ENCODE assay signal across 22 cellular contexts in the genomic region with DNA sequence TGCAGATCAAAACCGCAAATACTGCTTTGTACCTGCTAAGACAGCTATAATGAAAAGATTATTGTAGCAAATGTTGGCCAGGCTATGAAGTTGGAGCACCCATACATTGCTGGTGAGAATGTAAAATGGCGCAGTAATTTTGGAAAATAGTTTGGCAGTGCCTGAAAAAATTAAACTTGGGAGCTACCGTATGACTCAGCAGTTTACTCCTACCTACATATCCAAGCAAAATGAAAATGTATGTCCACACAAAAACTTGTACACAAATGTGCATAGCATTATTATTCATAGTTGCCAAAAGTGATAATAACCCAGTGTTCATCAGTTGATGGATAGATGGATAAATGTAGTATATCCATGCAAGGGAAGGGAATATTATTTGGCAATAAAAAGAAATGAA.
"Had no signal": no experiment of that assay in that cellular context is flagged by ENCODE, and none has a peak within 500 bp of the region (broad histone marks: within the 10 kb centered on the region; RNA-seq: fewer than 3 reads in every experiment).

No MANE protein-coding gene starts in this region.

- H2AFZ ChIP-seq: hepatocyte had no signal

- H3K9me3 ChIP-seq: lower lobe of right lung, pancreas, upper lobe of right lung had no signal

- H3K4me3 ChIP-seq: dorsolateral prefrontal cortex, hepatocyte, lower lobe of right lung, pancreas, upper lobe of right lung had no signal

- H3K27me3 ChIP-seq: dorsolateral prefrontal cortex, hepatocyte, pancreas, upper lobe of right lung had no signal

- H3K4me2 ChIP-seq: hepatocyte had no signal

- H3K36me3 ChIP-seq: lower lobe of right lung, pancreas, upper lobe of right lung had no signal

- H3K27ac Mint-ChIP-seq: activated naive CD8-positive, alpha-beta T cell treated with anti-CD3 and anti-CD28 coated beads for 36 hours; activated T-helper 1 cell treated with anti-CD3 and anti-CD28 coated beads, Interleukin-12 subunit alpha, Interleukin-12 subunit beta, Interleukin-2, Interleukin-4 antibody, amounts not matched to agents 30 ng/mL and 10 ng/mL and 1 ng/mL, durations not matched to agents 14 hours and 24 hours and 36 hours had no signal

- H3K27me3 Mint-ChIP-seq: activated naive CD8-positive, alpha-beta T cell treated with anti-CD3 and anti-CD28 coated beads for 36 hours had no signal

- H3K27ac ChIP-seq: hepatocyte, lower lobe of right lung, pancreas, upper lobe of right lung had no signal

- ATAC-seq: left colon, lower lobe of right lung, natural killer cell, pancreas, upper lobe of right lung had no signal

- DNase-seq: activated CD4-positive, alpha-beta T cell treated with anti-CD3 and anti-CD28 coated beads for 1 hour; activated CD4-positive, alpha-beta T cell treated with anti-CD3 and anti-CD28 coated beads, Interleukin-2, amount 50 U/mL, for 4 hours; activated gamma-delta T cell treated with Interleukin-2 at 50 U/mL for 16 hours; activated naive CD8-positive, alpha-beta T cell treated with anti-CD3 and anti-CD28 coated beads for 36 hours; amniotic stem cell; dorsolateral prefrontal cortex; foreskin fibroblast; left colon; lower lobe of right lung; natural killer cell; pancreas; stimulated activated CD4-positive, alpha-beta T cell treated with anti-CD3 and anti-CD28 coated beads, Interleukin-12 subunit alpha, Interleukin-12 subunit beta, amount 100 ng/mL, for 4 hours; stimulated activated CD4-positive, alpha-beta T cell treated with anti-CD3 and anti-CD28 coated beads, Interleukin-1b, Interleukin-23, amount 100 ng/mL, for 48 hours; stimulated activated CD8-positive, alpha-beta memory T cell treated with anti-CD3 and anti-CD28 coated beads, Interleukin-4, amount 100 ng/mL, for 48 hours; stimulated activated naive CD4-positive, alpha-beta T cell treated with Interleukin-2 at 50 U/mL for 16 hours; substantia nigra; SW 1271; T-helper 2 cell; upper lobe of right lung had no signal

- H3K36me3 Mint-ChIP-seq: natural killer cell had no signal

- H3K9me3 Mint-ChIP-seq: activated naive CD8-positive, alpha-beta T cell treated with anti-CD3 and anti-CD28 coated beads for 36 hours; activated T-helper 1 cell treated with anti-CD3 and anti-CD28 coated beads, Interleukin-12 subunit alpha, Interleukin-12 subunit beta, Interleukin-2, Interleukin-4 antibody, amounts not matched to agents 30 ng/mL and 10 ng/mL and 1 ng/mL, durations not matched to agents 14 hours and 24 hours and 36 hours; natural killer cell had no signal

- H3K4me3 Mint-ChIP-seq: activated naive CD8-positive, alpha-beta T cell treated with anti-CD3 and anti-CD28 coated beads for 36 hours; activated T-helper 1 cell treated with anti-CD3 and anti-CD28 coated beads, Interleukin-12 subunit alpha, Interleukin-12 subunit beta, Interleukin-2, Interleukin-4 antibody, amounts not matched to agents 30 ng/mL and 10 ng/mL and 1 ng/mL, durations not matched to agents 14 hours and 24 hours and 36 hours; natural killer cell had no signal

- FAIRE-seq: islet of Langerhans, pancreas had no signal
